Comparison of ENCODE assay signal across 13 cellular contexts in the genomic region with DNA sequence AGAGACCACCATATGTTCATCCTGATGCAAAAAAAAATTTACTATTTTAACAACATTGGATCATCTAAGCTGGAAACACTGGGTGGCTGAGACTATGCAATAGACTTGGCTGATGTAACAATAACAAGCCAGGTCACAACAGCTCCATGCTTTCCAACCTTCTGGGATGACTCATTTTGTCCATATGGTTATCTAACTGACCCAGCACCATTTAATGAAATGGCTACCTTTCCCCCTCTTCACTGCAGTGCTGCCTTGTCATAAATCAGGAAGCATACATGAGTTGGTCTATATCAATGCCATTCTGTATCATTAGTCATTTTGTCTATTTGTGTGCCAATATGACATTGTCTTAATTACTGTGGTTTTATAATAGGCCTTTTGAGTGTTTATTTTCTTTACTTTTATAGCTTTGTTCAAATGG.
A peak's percentile ranks its signal among the peaks of the same experiment; 100 is the strongest.
DNase-seq lines count a peak whose midpoint lies in the region; ATAC-seq, FAIRE-seq and TF ChIP-seq lines count a peak whose summit lies in the region.
"Had no signal": no experiment of that assay in that cellular context is flagged by ENCODE, and none has a peak within 500 bp of the region (broad histone marks: within the 10 kb centered on the region; RNA-seq: fewer than 3 reads in every experiment).

No MANE protein-coding gene starts in this region.

- H3K4me3 ChIP-seq in astrocyte of the spinal cord (ENCODE audit: low read depth, low read length): no peak overlapping the region
- H3K4me3 ChIP-seq in effector memory CD4-positive, alpha-beta T cell (ENCODE audit: insufficient read depth, low read depth, low read length, poor library complexity, severe bottlenecking): no peak overlapping the region
- H3K4me3 ChIP-seq: prostate gland, thoracic aorta had no signal

- peak; percentile 39 for ATAC-seq in left colon

- H3K9me3 ChIP-seq in effector memory CD4-positive, alpha-beta T cell (ENCODE audit: control insufficient read depth, low read length): no peaks in the 10 kb centered on the region
- H3K9me3 ChIP-seq: Caco-2, prostate gland had no signal

- H3K36me3 ChIP-seq in effector memory CD4-positive, alpha-beta T cell (ENCODE audit: control insufficient read depth, insufficient read depth, low read length): no peaks in the 10 kb centered on the region
- H3K36me3 ChIP-seq: prostate gland, thoracic aorta had no signal

- H3K9me3 Mint-ChIP-seq in type B pancreatic cell: peaks cover 8% of the 10 kb centered on the region

- H3K36me3 Mint-ChIP-seq in type B pancreatic cell: peaks cover 8% of the 10 kb centered on the region

- H3K27me3 ChIP-seq in effector memory CD4-positive, alpha-beta T cell (replicated peaks; ENCODE audit: control insufficient read depth, insufficient read depth, low read length, poor library complexity, severe bottlenecking): no peaks in the 10 kb centered on the region

- in situ Hi-C loops in astrocyte of the spinal cord (cut with HindIII; ENCODE audit: low sequenced_read_pairs): no loop called here

- DNase-seq in DMS 273 (lab: John Stamatoyannopoulos, UW; ENCODE audit: unreplicated experiment) (peak; percentile 75), HTR-8/SVneo (ENCODE audit: insufficient read length, low spot score) (peak; percentile 25), astrocyte of the spinal cord (ENCODE audit: low read depth, low spot score) (peak; percentile 86), left colon (no peak), GF-D8 (lab: John Stamatoyannopoulos, UW) (no peak), type B pancreatic cell (ENCODE audit: extremely low spot score, unreplicated experiment) (no peak)
- DNase-seq in activated effector memory CD4-positive, alpha-beta T cell treated with anti-CD3 and anti-CD28 coated beads, Interleukin-2, amount 50 U/mL, for 16 hours: no peak
- no peak for DNase-seq in effector memory CD4-positive, alpha-beta T cell
- DNase-seq: activated CD4-positive, CD25-positive, alpha-beta regulatory T cell; cerebellar nuclear complex had no signal

- no peak overlapping the region for H3K27ac Mint-ChIP-seq in type B pancreatic cell

- no peaks in the 10 kb centered on the region for H3K27me3 Mint-ChIP-seq in type B pancreatic cell

- intact Hi-C loops in left colon (cut with DNase I, micrococcal nuclease): no loop called here

- no peaks in the 10 kb centered on the region for H3K4me1 ChIP-seq in effector memory CD4-positive, alpha-beta T cell (ENCODE audit: control insufficient read depth, insufficient read depth, low read length, poor library complexity, severe bottlenecking)
- H3K4me1 ChIP-seq: prostate gland had no signal

- no peak overlapping the region for H3K27ac ChIP-seq in effector memory CD4-positive, alpha-beta T cell (ENCODE audit: insufficient read depth, low read length, poor library complexity, severe bottlenecking)
- H3K27ac ChIP-seq: prostate gland, thoracic aorta had no signal

- TF ChIP-seq CTCF in astrocyte of the spinal cord (IDR thresholded peaks at IDR 0.05; ENCODE audit: low read depth, low read length) (no peak), type B pancreatic cell (conservative IDR thresholded peaks at IDR 0.05) (no peak)

- peak; percentile 93 for FAIRE-seq in HTR-8/SVneo (lab: Jason Lieb, UNC)

- no peak overlapping the region for H3K4me3 Mint-ChIP-seq in type B pancreatic cell

- H3K4me1 Mint-ChIP-seq in type B pancreatic cell (ENCODE audit: unreplicated experiment): peaks cover 17% of the 10 kb centered on the region

Comparison
In these comparisons a context has a peak if more than half of its experiments do, and no peak if none do; other contexts are left out.
1. DNase-seq: peak in DMS 273 (single experiment), HTR-8/SVneo (single experiment) and astrocyte of the spinal cord (single experiment); none in left colon (0 of 2), GF-D8 (single experiment), activated effector memory CD4-positive, alpha-beta T cell treated with anti-CD3 and anti-CD28 coated beads, Interleukin-2, amount 50 U/mL, for 16 hours (single experiment), type B pancreatic cell (single experiment) and effector memory CD4-positive, alpha-beta T cell (0 of 3).